Comparison of ENCODE assay signal across 1 cellular context in the genomic region with DNA sequence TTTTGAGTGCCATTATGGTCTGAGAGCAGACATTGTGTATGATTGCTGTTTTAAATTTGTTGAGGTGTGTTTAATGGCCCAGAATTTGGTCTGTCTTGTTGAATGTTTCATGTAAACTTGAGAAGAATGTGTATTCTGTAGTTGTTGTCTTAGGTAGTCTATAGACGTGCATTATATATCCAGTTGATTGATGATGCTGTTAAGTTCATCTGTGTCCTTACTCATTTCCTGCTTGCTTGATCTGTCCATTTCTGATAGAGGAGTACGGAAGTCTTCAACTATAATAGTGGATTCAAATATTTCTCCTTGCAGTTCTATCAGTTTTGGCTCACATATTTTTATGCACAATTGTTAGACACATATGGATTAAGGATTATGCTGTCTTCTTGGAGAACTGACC.
TF ChIP-seq lines count a peak whose summit lies in the region.

No MANE protein-coding gene starts in this region.

TF ChIP-seq in K562, 482 proteins besides CTCF, POLR2A, EP300 and RAD21 (continued from another document):
- TF ChIP-seq ZNF695 (CRISPR knock-in tag; IDR thresholded peaks at IDR 0.05) (no peak), SIX5 (IDR thresholded peaks at IDR 0.05; ENCODE audit: borderline replicate concordance in 1 of 2, insufficient read depth in 1 of 2, low read depth in 1 of 2, low read length in 2 of 2) (0 out of 4 replicates have a peak, but pooled peaks of 1 of the 2 experiments have one; percentile 1), HOXB6 (CRISPR knock-in tag; IDR thresholded peaks at IDR 0.05; ENCODE audit: borderline replicate concordance) (no peak), CBFA2T3 (IDR thresholded peaks at IDR 0.05) (peak; percentile 59), MEIS2 (IDR thresholded peaks at IDR 0.05; ENCODE audit: partially characterized antibody) (peak; percentile 85), ARID3B (CRISPR knock-in tag; IDR thresholded peaks at IDR 0.05; ENCODE audit: borderline replicate concordance) (no peak), DMBX1 (CRISPR knock-in tag; IDR thresholded peaks at IDR 0.05; ENCODE audit: borderline replicate concordance) (no peak), STAT5A (IDR thresholded peaks at IDR 0.05; ENCODE audit: borderline replicate concordance, low read length) (no peak), POLR2AphosphoS5 (IDR thresholded peaks at IDR 0.05; ENCODE audit: control insufficient read depth, insufficient read depth, low read depth, low read length) (no peak)
